ENCODE assay signal across 33 cellular contexts in genomic region chrX:7024850-7025249, GRCh38.
"Had no signal": no experiment of that assay in that cellular context is flagged by ENCODE, and none has a peak within 500 bp of the region (broad histone marks: within the 10 kb centered on the region; RNA-seq: fewer than 3 reads in every experiment).

No MANE protein-coding gene starts in this region.

- H3K4me3 ChIP-seq: adrenal gland, body of pancreas, breast epithelium, Peyer's patch had no signal

- H3K27me3 ChIP-seq: adrenal gland, body of pancreas, breast epithelium, Peyer's patch had no signal

- DNase-seq: activated B cell treated with CpG ODN at 0.5 μM for 24 hours; activated CD4-positive, alpha-beta memory T cell treated with anti-CD3 and anti-CD28 coated beads for 36 hours; activated CD4-positive, alpha-beta T cell treated with anti-CD3 and anti-CD28 coated beads for 4 hours; activated CD4-positive, alpha-beta T cell treated with anti-CD3 and anti-CD28 coated beads, Interleukin-2, amount 50 U/mL, for 1 hour; activated CD4-positive, CD25-positive, alpha-beta regulatory T cell treated with anti-CD3 and anti-CD28 coated beads, Interleukin-2, amount 50 U/mL, for 72 hours; activated CD8-positive, alpha-beta memory T cell treated with anti-CD3 and anti-CD28 coated beads, Interleukin-2, amount 50 U/mL, for 4 hours; activated gamma-delta T cell treated with Interleukin-2 at 50 U/mL for 16 hours; activated naive CD4-positive, alpha-beta T cell treated with anti-CD3 and anti-CD28 coated beads for 36 hours; activated T-cell treated with anti-CD3 and anti-CD28 coated beads for 4 hours; activated T-cell treated with anti-CD3 and anti-CD28 coated beads, Interleukin-2, amount 50 U/mL, for 4 hours; adrenal gland; caudate nucleus; cerebellar nuclear complex; NCI-H1436 treated with DMSO at 0.1 percent for 48 hours; NCI-H1694 treated with DMSO at 0.1 percent for 48 hours; NCI-H2029; NCI-H510A; NCI-H526; NCI-H748 treated with DMSO at 0.1 percent for 48 hours; NK-92 treated with Interleukin-12 subunit alpha and Interleukin-12 subunit beta, amount 100 ng/mL, for 24 hours; PC-3; Peyer's patch; Right ventricle myocardium superior; RPMI8226; SW 1271; T-helper 1 cell; T-helper 2 cell; T-helper 9 cell had no signal

- H3K9ac ChIP-seq: KMS-11 had no signal

- H3K4me1 ChIP-seq: adrenal gland, body of pancreas, breast epithelium, Peyer's patch had no signal

- H3K9me3 ChIP-seq: adrenal gland, body of pancreas, breast epithelium, Peyer's patch had no signal

- H3K4me2 ChIP-seq: KMS-11 had no signal

- H3K36me3 ChIP-seq: adrenal gland, breast epithelium, Peyer's patch had no signal

- H3K27ac ChIP-seq: adrenal gland, body of pancreas, breast epithelium, KMS-11, Peyer's patch, VCaP had no signal

- ATAC-seq: activated naive CD4-positive, alpha-beta T cell treated with anti-CD3 and anti-CD28 coated beads, Interleukin-2, amount 50 U/mL, for 72 hours; activated T-cell treated with anti-CD3 and anti-CD28 coated beads, Interleukin-2, amount 50 U/mL, for 4 hours; body of pancreas; PC-3 had no signal
